ENCODE assay signal across 31 cellular contexts in the genomic region with DNA sequence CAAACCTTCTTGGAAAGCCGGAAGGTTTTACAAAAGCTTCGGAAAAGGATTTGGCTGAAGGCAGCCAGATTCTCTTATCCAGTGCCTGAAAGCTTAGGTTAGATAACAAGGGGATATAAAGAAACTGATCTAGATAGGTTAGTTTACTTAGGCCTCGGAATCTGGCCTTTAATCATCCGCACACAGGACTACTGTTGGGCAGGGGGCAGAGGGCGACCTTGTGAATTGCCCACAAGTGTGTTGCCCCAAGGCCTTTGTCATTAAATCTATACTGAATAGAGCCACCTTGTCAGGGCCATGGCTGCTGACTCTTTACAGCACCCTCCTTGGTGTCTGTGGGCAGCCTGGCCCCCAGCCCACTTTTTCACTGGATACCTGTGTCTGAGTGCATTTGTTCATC.
"Had no signal": no experiment of that assay in that cellular context is flagged by ENCODE, and none has a peak within 500 bp of the region (broad histone marks: within the 10 kb centered on the region; RNA-seq: fewer than 3 reads in every experiment).

No MANE protein-coding gene starts in this region.

- H3K4me2 ChIP-seq: neural progenitor cell, smooth muscle cell had no signal

- H3K27ac ChIP-seq: neural progenitor cell, ovary, parathyroid adenoma, psoas muscle, skin epidermis, spleen, thoracic aorta, thyroid gland, tibial nerve, upper lobe of right lung, uterus had no signal

- H3K79me2 ChIP-seq: parathyroid adenoma had no signal

- H3K27me3 ChIP-seq: neural progenitor cell, ovary, spleen, thyroid gland, tibial nerve, upper lobe of right lung, uterus had no signal

- H3K9ac ChIP-seq: neural progenitor cell, parathyroid adenoma had no signal

- DNase-seq: naive thymus-derived CD4-positive, alpha-beta T cell; natural killer cell; occipital lobe; ovary; posterior cingulate gyrus; psoas muscle; spleen; stimulated activated CD4-positive, alpha-beta T cell treated with anti-CD3 and anti-CD28 coated beads, Interleukin-12 subunit alpha, Interleukin-12 subunit beta, amount 100 ng/mL, for 4 hours; stimulated activated CD4-positive, alpha-beta T cell treated with anti-CD3 and anti-CD28 coated beads, Interleukin-1b, Interleukin-23, amount 100 ng/mL, for 48 hours; stimulated activated CD4-positive, alpha-beta T cell treated with anti-CD3 and anti-CD28 coated beads, Interleukin-4, amount 100 ng/mL, for 1 hour; stimulated activated CD4-positive, alpha-beta T cell treated with anti-CD3 and anti-CD28 coated beads, Interleukin-4, amount 100 ng/mL, for 4 hours; stimulated activated CD8-positive, alpha-beta memory T cell treated with anti-CD3 and anti-CD28 coated beads, Interleukin-4, amount 100 ng/mL, for 48 hours; stimulated activated naive CD4-positive, alpha-beta T cell; stimulated activated naive CD8-positive, alpha-beta T cell treated with anti-CD3 and anti-CD28 coated beads, Interleukin-15, amount 100 ng/mL, for 72 hours; stimulated activated naive CD8-positive, alpha-beta T cell treated with anti-CD3 and anti-CD28 coated beads, Interleukin-15, Interleukin-2, amounts not matched to agents 100 U/mL and 50 U/mL, for 24 hours; substantia nigra; thyroid gland; upper lobe of right lung; uterus had no signal

- H3K4me3 Mint-ChIP-seq: naive thymus-derived CD4-positive, alpha-beta T cell; natural killer cell; nephron; neural progenitor cell; stimulated activated memory B cell treated with anti-CD40 and anti-IgM and Interleukin-4, amounts not matched to agents 10 μg/mL and 1 μg/mL and 100 μg/mL, for 72 hours; stimulated activated naive CD8-positive, alpha-beta T cell treated with anti-CD3 and anti-CD28 coated beads, Interleukin-15, amount 100 ng/mL, for 72 hours; type B pancreatic cell had no signal

- H3K36me3 Mint-ChIP-seq: neural progenitor cell, type B pancreatic cell had no signal

- H3K27ac Mint-ChIP-seq: natural killer cell; nephron; neural progenitor cell; progenitor cell of endocrine pancreas; stimulated activated memory B cell treated with anti-CD40 and anti-IgM and Interleukin-4, amounts not matched to agents 10 μg/mL and 1 μg/mL and 100 μg/mL, for 72 hours; stimulated activated naive CD8-positive, alpha-beta T cell treated with anti-CD3 and anti-CD28 coated beads, Interleukin-15, amount 100 ng/mL, for 72 hours; type B pancreatic cell had no signal

- ATAC-seq: naive thymus-derived CD4-positive, alpha-beta T cell; natural killer cell; psoas muscle; right cardiac atrium; sciatic nerve; stimulated activated memory B cell treated with anti-CD40 and anti-IgM and Interleukin-4, amounts not matched to agents 10 μg/mL and 1 μg/mL and 100 μg/mL, for 72 hours; stimulated activated naive CD8-positive, alpha-beta T cell treated with anti-CD3 and anti-CD28 coated beads, Interleukin-15, amount 100 ng/mL, for 72 hours; stimulated activated naive CD8-positive, alpha-beta T cell treated with anti-CD3 and anti-CD28 coated beads, Interleukin-15, Interleukin-2, amounts not matched to agents 100 U/mL and 50 U/mL, for 24 hours; upper lobe of right lung had no signal

- H3K36me3 ChIP-seq: ovary, spleen, thoracic aorta, thyroid gland, tibial nerve, upper lobe of right lung, uterus had no signal

- H3K9me3 ChIP-seq: ovary, psoas muscle, thoracic aorta, thyroid gland, uterus had no signal

- H2AFZ ChIP-seq: neural progenitor cell, parathyroid adenoma had no signal

- H3K4me3 ChIP-seq: neural progenitor cell, ovary, psoas muscle, skin epidermis, smooth muscle cell, spleen, thoracic aorta, thyroid gland, tibial nerve, upper lobe of right lung, uterus had no signal

- H3K4me1 Mint-ChIP-seq: naive thymus-derived CD4-positive, alpha-beta T cell; natural killer cell; nephron; neural progenitor cell; stimulated activated memory B cell treated with anti-CD40 and anti-IgM and Interleukin-4, amounts not matched to agents 10 μg/mL and 1 μg/mL and 100 μg/mL, for 72 hours; stimulated activated naive CD8-positive, alpha-beta T cell treated with anti-CD3 and anti-CD28 coated beads, Interleukin-15, amount 100 ng/mL, for 72 hours had no signal

- H3K4me1 ChIP-seq: neural progenitor cell, parathyroid adenoma, psoas muscle, spleen, thyroid gland, tibial nerve, upper lobe of right lung, uterus had no signal

- H3K27me3 Mint-ChIP-seq: progenitor cell of endocrine pancreas; stimulated activated memory B cell treated with anti-CD40 and anti-IgM and Interleukin-4, amounts not matched to agents 10 μg/mL and 1 μg/mL and 100 μg/mL, for 72 hours; stimulated activated naive CD8-positive, alpha-beta T cell treated with anti-CD3 and anti-CD28 coated beads, Interleukin-15, amount 100 ng/mL, for 72 hours; type B pancreatic cell had no signal
